ENCODE assay signal across 15 cellular contexts in genomic region chr7:57216340-57216739, GRCh38.
A peak's percentile ranks its signal among the peaks of the same experiment; 100 is the strongest.
DNase-seq lines count a peak whose midpoint lies in the region; ATAC-seq and TF ChIP-seq lines count a peak whose summit lies in the region.
"Had no signal": no experiment of that assay in that cellular context is flagged by ENCODE, and none has a peak within 500 bp of the region (broad histone marks: within the 10 kb centered on the region; RNA-seq: fewer than 3 reads in every experiment).

No MANE protein-coding gene starts in this region.

- no peaks in the 10 kb centered on the region for H3K79me2 ChIP-seq in DND-41 (ENCODE audit: insufficient read depth, low read length)

- TF ChIP-seq POLR2A in spleen (IDR thresholded peaks at IDR 0.05) = no peak

- H3K9ac ChIP-seq in DND-41 (ENCODE audit: low read depth, low read length) = no peak overlapping the region
- H3K9ac ChIP-seq: BLaER1 had no signal

- H3K27me3 ChIP-seq in DND-41 (ENCODE audit: insufficient read depth, low read length, poor library complexity) = no peaks in the 10 kb centered on the region
- no peaks in the 10 kb centered on the region for H3K27me3 ChIP-seq in spleen (replicated peaks in 1 of 7)

- no peaks in the 10 kb centered on the region for H4K20me1 ChIP-seq in DND-41 (ENCODE audit: insufficient read depth, low read length)
- H4K20me1 ChIP-seq: BLaER1 had no signal

- H3K4me2 ChIP-seq in DND-41 (ENCODE audit: insufficient read depth, low read length) = no peak overlapping the region
- H3K4me2 ChIP-seq: BLaER1 had no signal

- H3K36me3 ChIP-seq in DND-41 (ENCODE audit: insufficient read depth, low read length) (no peaks in the 10 kb centered on the region), spleen (no peaks in the 10 kb centered on the region)
- H3K36me3 ChIP-seq: BLaER1, HAP-1 had no signal

- WGBS in spleen, 5 donors = 61 to 74% (median 67%) methylated on average over 6 of the region's 6 CpGs

- DNase-seq in DND-41 = peak; percentile 29
- peak; percentile 12 for DNase-seq in dermis blood vessel endothelial cell
- DNase-seq in left kidney (ENCODE audit: low read depth, low spot score) = peak; percentile 19
- DNase-seq in spleen = peak; percentile 41
- no peak for DNase-seq in NCI-H1048 (lab: John Stamatoyannopoulos, UW)
- DNase-seq in SHP77 (lab: John Stamatoyannopoulos, UW) = no peak
- DNase-seq: 8988T; Calu3; CD8-positive, alpha-beta T cell; DMS79 treated with DMSO at 0.1 percent for 48 hours; EL had no signal

- H3K4me3 ChIP-seq in DND-41 (ENCODE audit: low read depth in 1 of 2, low read length in 2 of 2) (no peak overlapping the region), spleen (no peak overlapping the region)
- H3K4me3 ChIP-seq: BLaER1, GM12878, HAP-1 had no signal

- H3K9me3 ChIP-seq in DND-41 (ENCODE audit: insufficient read depth, low read length, severe bottlenecking) = peaks cover 33% of the 10 kb centered on the region
- peaks cover 0 to 99% (median 67%) of the 10 kb centered on the region in 8 donors for H3K9me3 ChIP-seq in spleen
- H3K9me3 ChIP-seq: HAP-1 had no signal

- H3K27ac ChIP-seq in DND-41 (ENCODE audit: low read length) = no peak overlapping the region
- H3K27ac ChIP-seq in spleen = no peak overlapping the region
- H3K27ac ChIP-seq: BLaER1 had no signal

- no peak for ATAC-seq in DND-41 (ENCODE audit: insufficient read depth, low read depth)
- no peak for ATAC-seq in HG03135 (IDR thresholded peaks at IDR 0.05; ENCODE audit: unreplicated experiment)
- ATAC-seq: CD8-positive, alpha-beta T cell; GM12878 had no signal

- H2AFZ ChIP-seq in DND-41 (ENCODE audit: low read depth, low read length) = no peak overlapping the region

- H3K4me1 ChIP-seq in DND-41 (ENCODE audit: insufficient read depth, low read length) (no peaks in the 10 kb centered on the region), spleen (no peaks in the 10 kb centered on the region)
- H3K4me1 ChIP-seq: BLaER1, HAP-1 had no signal

- intact Hi-C loops in spleen (cut with DNase I; ENCODE audit: low total_unique reads) = no loop called here

- TF ChIP-seq CTCF in DND-41 (IDR thresholded peaks at IDR 0.05; ENCODE audit: borderline replicate concordance, extremely low read depth, low read length, poor library complexity, severe bottlenecking) (no peak), spleen (IDR thresholded peaks at IDR 0.05 in 8 of 11, conservative IDR thresholded peaks at IDR 0.05 in 3 of 11) (no peak)

Comparison
In these comparisons a context has a peak if more than half of its experiments do, and no peak if none do; other contexts are left out.
1. DNase-seq: peak in DND-41 (single experiment), dermis blood vessel endothelial cell (single experiment), left kidney (single experiment) and spleen (single experiment); none in NCI-H1048 (single experiment) and SHP77 (0 of 2).